In the genomic region with DNA sequence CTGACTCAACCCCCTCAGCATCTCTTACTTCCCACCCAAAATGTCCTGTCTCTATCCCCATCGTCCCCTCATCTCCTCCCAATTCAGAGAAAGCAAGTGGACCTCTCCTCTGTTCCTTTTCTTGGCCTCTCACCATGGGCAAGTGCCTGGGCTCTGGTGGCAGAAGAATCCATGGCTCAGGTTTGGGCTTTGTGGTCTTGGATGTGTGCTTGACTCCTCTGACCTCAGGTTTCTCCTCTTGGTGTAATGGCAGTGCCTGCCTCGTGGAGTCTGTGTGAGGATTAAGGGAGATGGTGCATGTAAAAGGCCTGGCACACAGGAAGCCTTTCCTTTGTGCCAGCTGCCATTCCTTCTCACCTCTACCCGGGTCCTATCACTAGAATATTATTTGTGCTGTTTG, we compare ENCODE assay signal across 25 cellular contexts. TPM values are rescaled to one million over a fixed set of nuclear protein-coding genes. Genes with fewer than 3 reads are reported as not detected.
A peak's percentile ranks its signal among the peaks of the same experiment; 100 is the strongest.
DNase-seq lines count a peak whose midpoint lies in the region; ATAC-seq and TF ChIP-seq lines count a peak whose summit lies in the region.
"Had no signal": no experiment of that assay in that cellular context is flagged by ENCODE, and none has a peak within 500 bp of the region (broad histone marks: within the 10 kb centered on the region; RNA-seq: fewer than 3 reads in every experiment).

No MANE protein-coding gene starts in this region.

- no peaks in the 10 kb centered on the region for H3K9me3 Mint-ChIP-seq in activated naive CD4-positive, alpha-beta T cell treated with anti-CD3 and anti-CD28 coated beads for 36 hours
- H3K9me3 Mint-ChIP-seq in activated naive CD4-positive, alpha-beta T cell treated with anti-CD3 and anti-CD28 coated beads, Interleukin-2, amount 50 U/mL, for 72 hours: no peaks in the 10 kb centered on the region
- H3K9me3 Mint-ChIP-seq in stimulated activated naive B cell treated with anti-CD40 and anti-IgM and Interleukin-4, amounts not matched to agents 10 μg/mL and 1 μg/mL and 100 μg/mL, for 72 hours: peaks cover 0 to 1% of the 10 kb centered on the region in 2 donors

- TF ChIP-seq RAD21 in SK-N-SH (IDR thresholded peaks at IDR 0.05; ENCODE audit: low read length): no peak

- H3K79me2 ChIP-seq in SK-N-SH (ENCODE audit: insufficient read depth): peaks cover 46% of the 10 kb centered on the region

- intact Hi-C loops in activated naive CD4-positive, alpha-beta T cell treated with anti-CD3 and anti-CD28 coated beads for 36 hours (cut with micrococcal nuclease): loop anchor here (10.0 kb wide), 1 partner anchor 1436 kb away; the partner anchor contains the start of gene USP47
- intact Hi-C loops in dorsolateral prefrontal cortex (cut with DNase I): loop anchor here in 1 of 2 donors (5.0 kb wide), 1 partner anchor 47 kb away; no protein-coding TSS in a partner anchor

- H3K9me3 ChIP-seq in SK-N-SH: no peaks in the 10 kb centered on the region
- H3K9me3 ChIP-seq: lower lobe of right lung, right atrium auricular region, testis had no signal

- no peak for TF ChIP-seq CTCF in dorsolateral prefrontal cortex (IDR thresholded peaks at IDR 0.05 in 54 of 56, conservative IDR thresholded peaks at IDR 0.05 in 2 of 56; ENCODE audit: low read depth in 1 of 56, partially characterized antibody in 56 of 56)
- TF ChIP-seq CTCF in SK-N-SH (IDR thresholded peaks at IDR 0.05): no peak

- no peaks in the 10 kb centered on the region for H3K36me3 ChIP-seq in SK-N-SH (replicated peaks in 1 of 2; ENCODE audit: control insufficient read depth in 1 of 2, insufficient read depth in 2 of 2, low read length in 1 of 2)
- H3K36me3 ChIP-seq: lower lobe of right lung, right atrium auricular region had no signal

- no peak for ATAC-seq in activated naive CD4-positive, alpha-beta T cell treated with anti-CD3 and anti-CD28 coated beads, Interleukin-2, amount 50 U/mL, for 72 hours
- ATAC-seq in stimulated activated naive B cell treated with anti-CD40 and anti-IgM and Interleukin-4, amounts not matched to agents 10 μg/mL and 1 μg/mL and 100 μg/mL, for 72 hours (replicated peaks): no peak
- ATAC-seq in HG03095 (IDR thresholded peaks at IDR 0.05; ENCODE audit: unreplicated experiment): no peak
- ATAC-seq: foreskin keratinocyte, lower lobe of right lung had no signal

- H3K27ac Mint-ChIP-seq in activated naive CD4-positive, alpha-beta T cell treated with anti-CD3 and anti-CD28 coated beads for 36 hours: peak overlapping the region; percentile 21
- H3K27ac Mint-ChIP-seq in activated naive CD4-positive, alpha-beta T cell treated with anti-CD3 and anti-CD28 coated beads, Interleukin-2, amount 50 U/mL, for 72 hours: no peak overlapping the region
- H3K27ac Mint-ChIP-seq in stimulated activated naive B cell treated with anti-CD40 and anti-IgM and Interleukin-4, amounts not matched to agents 10 μg/mL and 1 μg/mL and 100 μg/mL, for 72 hours: peak overlapping the region; percentile 11

- H3K27me3 ChIP-seq in dorsolateral prefrontal cortex: no peaks in the 10 kb centered on the region
- H3K27me3 ChIP-seq in SK-N-SH (ENCODE audit: insufficient read depth): no peaks in the 10 kb centered on the region
- H3K27me3 ChIP-seq: foreskin keratinocyte, right atrium auricular region, testis had no signal

- peaks cover 68% of the 10 kb centered on the region for H3K4me1 Mint-ChIP-seq in activated naive CD4-positive, alpha-beta T cell treated with anti-CD3 and anti-CD28 coated beads for 36 hours (ENCODE audit: low read depth)
- H3K4me1 Mint-ChIP-seq in stimulated activated naive B cell treated with anti-CD40 and anti-IgM and Interleukin-4, amounts not matched to agents 10 μg/mL and 1 μg/mL and 100 μg/mL, for 72 hours: peaks cover 22 to 48% of the 10 kb centered on the region in 2 donors

- H4K20me1 ChIP-seq in SK-N-SH (ENCODE audit: insufficient read depth): peaks cover 12% of the 10 kb centered on the region; the same call in 1 of the 2 replicates

- no peak for DNase-seq in activated naive CD4-positive, alpha-beta T cell treated with anti-CD3 and anti-CD28 coated beads for 36 hours
- DNase-seq in activated naive CD4-positive, alpha-beta T cell treated with anti-CD3 and anti-CD28 coated beads, Interleukin-2, amount 50 U/mL, for 72 hours (ENCODE audit: low spot score in 2 of 2): no peak
- DNase-seq in NCI-H69 (lab: John Stamatoyannopoulos, UW) (peak; percentile 11), dorsolateral prefrontal cortex (no peak), SK-N-SH (no peak), putamen (ENCODE audit: low spot score) (no peak)
- no peak for DNase-seq in stimulated activated naive B cell treated with anti-CD40 and anti-IgM and Interleukin-4, amounts not matched to agents 10 μg/mL and 1 μg/mL and 100 μg/mL, for 72 hours
- DNase-seq: amniotic stem cell; caudate nucleus; DMS79; foreskin keratinocyte; GOT3; hypothalamus; islet precursor cell; lower lobe of right lung; NCI-H187; NCI-H774; occipital lobe; Right ventricle myocardium superior; stimulated activated CD8-positive, alpha-beta memory T cell treated with anti-CD3 and anti-CD28 coated beads, Interleukin-4, amount 100 ng/mL, for 48 hours; SW 1271; testis had no signal

- H3K4me1 ChIP-seq in SK-N-SH (ENCODE audit: control insufficient read depth in 1 of 2, insufficient read depth in 2 of 2, low read depth in 1 of 2, low read length in 1 of 2): peaks cover 0 to 15% of the 10 kb centered on the region in 2 experiments; a peak in 2 of 4 replicates

- POLR2A ChIA-PET in SK-N-SH (lab: Yijun Ruan, JAX): no interaction called here

- H2AFZ ChIP-seq in SK-N-SH (ENCODE audit: low read depth): no peak overlapping the region

- H3K9ac ChIP-seq in SK-N-SH: no peak overlapping the region

- no peaks in the 10 kb centered on the region for H3K27me3 Mint-ChIP-seq in activated naive CD4-positive, alpha-beta T cell treated with anti-CD3 and anti-CD28 coated beads for 36 hours (ENCODE audit: low read depth)
- H3K27me3 Mint-ChIP-seq in stimulated activated naive B cell treated with anti-CD40 and anti-IgM and Interleukin-4, amounts not matched to agents 10 μg/mL and 1 μg/mL and 100 μg/mL, for 72 hours: peaks cover 1 to 5% of the 10 kb centered on the region in 2 donors

- peaks cover 8% of the 10 kb centered on the region for H3F3A ChIP-seq in SK-N-SH (replicated peaks; ENCODE audit: insufficient read depth)

- H3K27ac ChIP-seq in dorsolateral prefrontal cortex (peak overlapping the region in 35 of 59 donors; percentile 4 to 96 (median 43)), SK-N-SH (ENCODE audit: low read depth in 2 of 2, low read length in 1 of 2) (no peak overlapping the region)
- H3K27ac ChIP-seq: foreskin keratinocyte, lower lobe of right lung, right atrium auricular region, testis had no signal

- 74% methylated on average over 3 of the region's 3 CpGs for WGBS in SK-N-SH (ENCODE audit: low lambda C conversion rate)

- no peaks in the 10 kb centered on the region for H3K9me2 ChIP-seq in SK-N-SH

- H3K4me3 ChIP-seq in dorsolateral prefrontal cortex (peak overlapping the region in 25 of 59 donors; percentile 0 to 99 (median 94)), SK-N-SH (ENCODE audit: low read depth in 2 of 2, low read length in 1 of 2) (no peak overlapping the region)
- H3K4me3 ChIP-seq: lower lobe of right lung, right atrium auricular region, testis had no signal

- H3K36me3 Mint-ChIP-seq in activated naive CD4-positive, alpha-beta T cell treated with anti-CD3 and anti-CD28 coated beads for 36 hours (ENCODE audit: low read depth): no peaks in the 10 kb centered on the region
- H3K36me3 Mint-ChIP-seq in activated naive CD4-positive, alpha-beta T cell treated with anti-CD3 and anti-CD28 coated beads, Interleukin-2, amount 50 U/mL, for 72 hours: peaks cover 10% of the 10 kb centered on the region in 2 donors
- peaks cover 14 to 23% of the 10 kb centered on the region in 2 donors for H3K36me3 Mint-ChIP-seq in stimulated activated naive B cell treated with anti-CD40 and anti-IgM and Interleukin-4, amounts not matched to agents 10 μg/mL and 1 μg/mL and 100 μg/mL, for 72 hours

- CTCF ChIA-PET in activated naive CD4-positive, alpha-beta T cell treated with anti-CD3 and anti-CD28 coated beads for 36 hours (lab: Charles Lee): interaction anchor here (2.3 kb wide), 1 partner anchor 55 kb away, joined by 20 read pairs; no protein-coding TSS in a partner anchor
- CTCF ChIA-PET in SK-N-SH (lab: Yijun Ruan, JAX): interaction anchor here (0.9 to 4.8 kb wide), 4 partner anchors 8 to 70 kb away, joined by 3 to 36 read pairs (median 14); no protein-coding TSS in a partner anchor

- TF ChIP-seq EP300 in SK-N-SH (IDR thresholded peaks at IDR 0.05; ENCODE audit: borderline replicate concordance in 1 of 2, low read depth in 1 of 2, low read length in 1 of 2): no peak

- no peak overlapping the region for H3K4me3 Mint-ChIP-seq in activated naive CD4-positive, alpha-beta T cell treated with anti-CD3 and anti-CD28 coated beads for 36 hours
- peak overlapping the region; percentile 1 to 12 for H3K4me3 Mint-ChIP-seq in stimulated activated naive B cell treated with anti-CD40 and anti-IgM and Interleukin-4, amounts not matched to agents 10 μg/mL and 1 μg/mL and 100 μg/mL, for 72 hours

- no peak overlapping the region; the same call in 1 of the 2 replicates for H3K4me2 ChIP-seq in SK-N-SH

TF ChIP-seq in SK-N-SH, 30 proteins besides CTCF, POLR2A, EP300 and RAD21:
- TF ChIP-seq RXRA (IDR thresholded peaks at IDR 0.05; ENCODE audit: borderline replicate concordance, low read depth): no peak
TF ChIP-seq in SK-N-SH: peak in this region for 0.

RNA-seq across cellular contexts. Expression of gene BMAL1, which starts 3.2 kb away (rescaled TPM):
- 10 to 100 TPM; 28.2 to 29.0 TPM for total RNA-seq in activated naive CD4-positive, alpha-beta T cell treated with anti-CD3 and anti-CD28 coated beads for 36 hours
- 10 to 100 TPM; 20.1 to 62.3 TPM for total RNA-seq in activated naive CD4-positive, alpha-beta T cell treated with anti-CD3 and anti-CD28 coated beads, Interleukin-2, amount 50 U/mL, for 72 hours
- 100 to 1,000 TPM in 9 of 120 experiments, 10 to 100 TPM in 111; 32.1 to 122 (median 72.5) TPM for total RNA-seq in dorsolateral prefrontal cortex
- 6.5 and 8.2 TPM in 2 replicates for polyA plus RNA-seq in SK-N-SH (2012; rRNA removed)
- 7.0 and 7.3 TPM in 2 replicates for polyA plus RNA-seq in SK-N-SH (2012; cell fraction: cytosol; rRNA removed)
- 12.0 and 14.1 TPM in 2 replicates for polyA plus RNA-seq in SK-N-SH (2012; cell fraction: nucleus; rRNA removed)
- total RNA-seq: OCI-LY7 had no signal

Comparison
In these comparisons a context has a peak if more than half of its experiments do, and no peak if none do; other contexts are left out.
1. H3K27ac Mint-ChIP-seq: peak in activated naive CD4-positive, alpha-beta T cell treated with anti-CD3 and anti-CD28 coated beads for 36 hours (single experiment) and stimulated activated naive B cell treated with anti-CD40 and anti-IgM and Interleukin-4, amounts not matched to agents 10 μg/mL and 1 μg/mL and 100 μg/mL, for 72 hours (single experiment); none in activated naive CD4-positive, alpha-beta T cell treated with anti-CD3 and anti-CD28 coated beads, Interleukin-2, amount 50 U/mL, for 72 hours (0 of 2).
2. H3K27ac ChIP-seq: peak in dorsolateral prefrontal cortex (35 of 59); none in SK-N-SH (0 of 2).